ENCODE assay signal across 8 cellular contexts in genomic region chr15:50906954-50907865, GRCh38. TPM values are rescaled to one million over a fixed set of nuclear protein-coding genes. Genes with fewer than 3 reads are reported as not detected.
DNase-seq lines count a peak whose midpoint lies in the region; ATAC-seq and TF ChIP-seq lines count a peak whose summit lies in the region.

No MANE protein-coding gene starts in this region.

- TF ChIP-seq CTCF in adrenal gland (IDR thresholded peaks at IDR 0.05) (no peak), kidney epithelial cell (IDR thresholded peaks at IDR 0.05; ENCODE audit: insufficient read depth, low read length, poor library complexity, severe bottlenecking) (no peak)

- intact Hi-C loops in adrenal gland (cut with DNase I), result loop anchor here in 1 of 2 donors (10.0 kb wide), 1 partner anchor 232 kb away; no protein-coding TSS in a partner anchor

- 45 to 50% (median 47%) methylated on average over 23 of the region's 23 CpGs for WGBS in adrenal gland, 4 donors

- TF ChIP-seq POLR2A in adrenal gland (IDR thresholded peaks at IDR 0.05), result no peak

- H3K27me3 ChIP-seq in adrenal gland, result no peaks in the 10 kb centered on the region
- no peaks in the 10 kb centered on the region for H3K27me3 ChIP-seq in kidney epithelial cell (ENCODE audit: control insufficient read depth, insufficient read depth, low read length)

- H3K36me3 ChIP-seq in adrenal gland (replicated peaks in 1 of 2), result peaks cover 0 to 8% of the 10 kb centered on the region in 2 donors
- H3K36me3 ChIP-seq in kidney epithelial cell (ENCODE audit: control insufficient read depth, insufficient read depth, low read length), result no peaks in the 10 kb centered on the region

- H3K27ac ChIP-seq in adrenal gland, result peak overlapping the region in 3 of 5 donors; percentile 93 to 96 (median 95)

- peak; percentile 60 for ATAC-seq in HG03064 (IDR thresholded peaks at IDR 0.05; ENCODE audit: low read depth, unreplicated experiment)
- ATAC-seq in SK-N-SH treated with all-trans-retinoic acid at 6 μM for 48 hours, result peak; percentile 1; the same call in 1 of the 3 replicates

- H3K4me1 ChIP-seq in adrenal gland (replicated peaks in 1 of 2), result peaks cover 11 to 31% of the 10 kb centered on the region in 2 donors

- peak; percentile 31 for DNase-seq in NCI-H2171 treated with DMSO at 0.1 percent for 48 hours (lab: John Stamatoyannopoulos, UW)
- DNase-seq in NCI-H2171 (lab: John Stamatoyannopoulos, UW), result no peak
- no peak for DNase-seq in adrenal gland
- DNase-seq in kidney epithelial cell (ENCODE audit: low read depth), result no peak
- DNase-seq in stimulated activated CD4-positive, alpha-beta T cell treated with anti-CD3 and anti-CD28 coated beads, Interleukin-4, amount 100 ng/mL, for 24 hours, result peak; percentile 85
- DNase-seq in GOT3 (lab: John Stamatoyannopoulos, UW), result no peak

- H3K9me3 ChIP-seq in adrenal gland (replicated peaks in 1 of 3), result no peaks in the 10 kb centered on the region

- peak overlapping the region in 3 of 4 donors; percentile 65 to 93 (median 75) for H3K4me3 ChIP-seq in adrenal gland
- peak overlapping the region; percentile 97 for H3K4me3 ChIP-seq in kidney epithelial cell (ENCODE audit: low read depth, low read length)

TF ChIP-seq in SK-N-SH treated with all-trans-retinoic acid at 6 μM for 48 hours, 23 proteins besides CTCF, POLR2A, EP300 and RAD21:
- TF ChIP-seq RARB (CRISPR knock-in tag; IDR thresholded peaks at IDR 0.05) (no peak), ZNF565 (CRISPR knock-in tag; conservative IDR thresholded peaks at IDR 0.05; ENCODE audit: low read depth) (no peak), BACH2 (CRISPR knock-in tag; IDR thresholded peaks at IDR 0.05; ENCODE audit: borderline replicate concordance) (no peak), TOX (CRISPR knock-in tag; IDR thresholded peaks at IDR 0.05; ENCODE audit: borderline replicate concordance) (no peak)

RNA-seq across cellular contexts. Expression of gene AP4E1, which starts 1.3 kb away (rescaled TPM):
- total RNA-seq in adrenal gland, result 10 to 100 TPM in 4 of 8 donors, 1 to 10 TPM in 4; 5.4 to 23.0 (median 9.7) TPM
- polyA plus RNA-seq in adrenal gland, result 10 to 100 TPM in 1 of 3 donors, 1 to 10 TPM in 2; 2.0 to 10.1 (median 2.0) TPM
- total RNA-seq in kidney epithelial cell, result 11.0 and 11.3 TPM in 2 replicates

Comparison
In these comparisons a context has a peak if more than half of its experiments do, and no peak if none do; other contexts are left out.
1. DNase-seq: peak in NCI-H2171 treated with DMSO at 0.1 percent for 48 hours (single experiment) and stimulated activated CD4-positive, alpha-beta T cell treated with anti-CD3 and anti-CD28 coated beads, Interleukin-4, amount 100 ng/mL, for 24 hours (single experiment); none in NCI-H2171 (single experiment), adrenal gland (0 of 7), kidney epithelial cell (single experiment) and GOT3 (single experiment).